Comparison of ENCODE assay signal across 8 cellular contexts in the genomic region with DNA sequence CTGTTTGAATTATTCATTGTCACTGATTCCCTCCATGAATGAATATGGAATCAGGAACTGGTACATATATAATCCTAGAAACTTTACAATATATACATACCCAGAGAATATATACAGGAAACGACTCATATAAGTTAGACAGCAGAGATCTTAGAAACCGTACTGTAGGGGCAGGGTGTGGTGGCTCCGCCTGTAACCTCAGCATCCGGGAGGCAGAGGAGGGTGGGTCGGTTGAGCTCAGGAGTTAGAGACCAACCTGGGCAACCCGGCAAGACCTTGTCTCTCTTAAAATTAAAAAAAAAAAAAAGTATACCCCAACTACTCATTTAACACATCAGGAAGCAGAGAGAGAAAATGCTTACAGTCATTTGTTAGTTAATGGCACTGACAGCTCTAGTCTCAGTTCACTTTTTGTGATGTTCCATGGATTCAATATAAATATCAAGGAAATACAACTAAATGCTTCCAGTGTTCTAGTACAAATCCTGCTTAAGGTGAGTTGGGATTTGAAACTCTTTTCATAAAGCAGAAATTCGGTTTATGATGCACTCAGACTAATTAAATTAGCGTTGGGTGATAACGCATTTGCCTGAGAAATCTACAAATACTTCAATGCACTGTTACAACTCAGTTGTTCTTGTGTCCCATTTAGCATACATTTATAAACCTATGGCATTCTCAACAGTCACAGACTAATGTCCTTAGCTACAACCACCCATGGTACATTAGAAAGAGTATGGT. TPM values are rescaled to one million over a fixed set of nuclear protein-coding genes. Genes with fewer than 3 reads are reported as not detected.
A peak's percentile ranks its signal among the peaks of the same experiment; 100 is the strongest.
DNase-seq lines count a peak whose midpoint lies in the region; ATAC-seq and TF ChIP-seq lines count a peak whose summit lies in the region.

No MANE protein-coding gene starts in this region.

- DNase-seq in activated CD8-positive, alpha-beta T cell treated with anti-CD3 and anti-CD28 coated beads, Interleukin-2, amount 10 ng/mL, durations not matched to agents 7 days and 5 days: peak; percentile 89
- DNase-seq in naive thymus-derived CD8-positive, alpha-beta T cell: peak; percentile 51 to 88 (median 72)
- no peak for DNase-seq in H7
- no peak for DNase-seq in G401 (ENCODE audit: low spot score)
- no peak for DNase-seq in brain microvascular endothelial cell

- H3K4me3 Mint-ChIP-seq in activated CD8-positive, alpha-beta T cell treated with anti-CD3 and anti-CD28 coated beads, Interleukin-2, amount 10 ng/mL, durations not matched to agents 7 days and 5 days: peak overlapping the region; percentile 70
- H3K4me3 Mint-ChIP-seq in naive thymus-derived CD8-positive, alpha-beta T cell: peak overlapping the region; percentile 57 to 88 (median 79)

- no peak overlapping the region for H3K27ac ChIP-seq in brain microvascular endothelial cell

- peak overlapping the region; percentile 87 for H3K27ac Mint-ChIP-seq in activated CD8-positive, alpha-beta T cell treated with anti-CD3 and anti-CD28 coated beads, Interleukin-2, amount 10 ng/mL, durations not matched to agents 7 days and 5 days
- H3K27ac Mint-ChIP-seq in naive thymus-derived CD8-positive, alpha-beta T cell: peak overlapping the region; percentile 90 to 98 (median 94)

- in situ Hi-C loops in G401 (cut with HindIII; ENCODE audit: low sequenced_read_pairs): no loop called here
- in situ Hi-C loops in brain microvascular endothelial cell (cut with HindIII; ENCODE audit: low pct_ligation_motif_present, low sequenced_read_pairs): no loop called here

- H3K9me3 Mint-ChIP-seq in activated CD8-positive, alpha-beta T cell treated with anti-CD3 and anti-CD28 coated beads, Interleukin-2, amount 10 ng/mL, durations not matched to agents 7 days and 5 days (ENCODE audit: insufficient read depth): no peaks in the 10 kb centered on the region
- no peaks in the 10 kb centered on the region for H3K9me3 Mint-ChIP-seq in naive thymus-derived CD8-positive, alpha-beta T cell

- peaks cover 72% of the 10 kb centered on the region for H3K4me1 Mint-ChIP-seq in activated CD8-positive, alpha-beta T cell treated with anti-CD3 and anti-CD28 coated beads, Interleukin-2, amount 10 ng/mL, durations not matched to agents 7 days and 5 days (ENCODE audit: low read depth)
- H3K4me1 Mint-ChIP-seq in naive thymus-derived CD8-positive, alpha-beta T cell: peaks cover 35 to 81% (median 74%) of the 10 kb centered on the region in 4 donors

- TF ChIP-seq CTCF in brain microvascular endothelial cell (IDR thresholded peaks at IDR 0.05; ENCODE audit: low read depth, low read length, missing control alignments): no peak

- H3K36me3 ChIP-seq in H7 (replicated peaks; ENCODE audit: control insufficient read depth, insufficient read depth, low read length): no peaks in the 10 kb centered on the region
- no peaks in the 10 kb centered on the region for H3K36me3 ChIP-seq in brain microvascular endothelial cell (replicated peaks)

- POLR2A ChIA-PET in activated CD8-positive, alpha-beta T cell treated with anti-CD3 and anti-CD28 coated beads, Interleukin-2, amount 10 ng/mL, durations not matched to agents 7 days and 5 days (lab: Charles Lee): interaction anchor here (0.6 to 1.6 kb wide), 5 partner anchors 37 to 131 kb away, joined by 3 to 5 read pairs (median 3); a partner anchor contains a TSS
- POLR2A ChIA-PET in naive thymus-derived CD8-positive, alpha-beta T cell (lab: Charles Lee): interaction anchor here (0.6 to 1.7 kb wide), 11 partner anchors 9 to 486 kb away, joined by 3 to 10 read pairs (median 4); a partner anchor contains a TSS

- CTCF ChIA-PET in activated CD8-positive, alpha-beta T cell treated with anti-CD3 and anti-CD28 coated beads, Interleukin-2, amount 10 ng/mL, durations not matched to agents 7 days and 5 days (lab: Charles Lee): interaction anchor here (2.5 kb wide), 1 partner anchor 21 kb away, joined by 10 read pairs; no protein-coding TSS in a partner anchor

- ATAC-seq in GM18868 (IDR thresholded peaks at IDR 0.05; ENCODE audit: unreplicated experiment) (peak; percentile 57), HG03565 (IDR thresholded peaks at IDR 0.05; ENCODE audit: unreplicated experiment) (peak; percentile 74), HG03469 (IDR thresholded peaks at IDR 0.05; ENCODE audit: unreplicated experiment) (no peak)
- ATAC-seq in activated CD8-positive, alpha-beta T cell treated with anti-CD3 and anti-CD28 coated beads, Interleukin-2, amount 10 ng/mL, durations not matched to agents 7 days and 5 days: peak; percentile 97
- ATAC-seq in naive thymus-derived CD8-positive, alpha-beta T cell: peak; percentile 96 to 99

- H3K36me3 Mint-ChIP-seq in activated CD8-positive, alpha-beta T cell treated with anti-CD3 and anti-CD28 coated beads, Interleukin-2, amount 10 ng/mL, durations not matched to agents 7 days and 5 days (ENCODE audit: low read depth): peaks cover 51% of the 10 kb centered on the region
- H3K36me3 Mint-ChIP-seq in naive thymus-derived CD8-positive, alpha-beta T cell: peaks cover 6 to 26% (median 8%) of the 10 kb centered on the region in 3 donors

- H3K4me3 ChIP-seq in H7 (ENCODE audit: insufficient read depth, low read depth, low read length) (no peak overlapping the region), brain microvascular endothelial cell (ENCODE audit: low read depth, low read length) (no peak overlapping the region)

- H3K27me3 Mint-ChIP-seq in activated CD8-positive, alpha-beta T cell treated with anti-CD3 and anti-CD28 coated beads, Interleukin-2, amount 10 ng/mL, durations not matched to agents 7 days and 5 days (ENCODE audit: low read depth): no peaks in the 10 kb centered on the region
- no peaks in the 10 kb centered on the region for H3K27me3 Mint-ChIP-seq in naive thymus-derived CD8-positive, alpha-beta T cell

- H3K27me3 ChIP-seq in H7 (ENCODE audit: control insufficient read depth, insufficient read depth, low read length): no peaks in the 10 kb centered on the region
- H3K27me3 ChIP-seq in brain microvascular endothelial cell (replicated peaks): no peaks in the 10 kb centered on the region

RNA-seq across cellular contexts. Expression of a gene that starts 5.6 kb away (rescaled TPM):
- total RNA-seq in activated CD8-positive, alpha-beta T cell treated with anti-CD3 and anti-CD28 coated beads, Interleukin-2, amount 10 ng/mL, durations not matched to agents 7 days and 5 days: 100 to 1,000 TPM; 110 to 112 TPM
- 100 to 1,000 TPM; 192 to 195 TPM for total RNA-seq in naive thymus-derived CD8-positive, alpha-beta T cell
- polyA plus RNA-seq in naive thymus-derived CD8-positive, alpha-beta T cell: 100 to 1,000 TPM; 137 to 210 (median 164) TPM
- total RNA-seq in H7 (2014; rRNA removed; shearing (Covaris generic)): 61.4 and 84.8 TPM in 2 replicates
- 47.3 and 78.4 TPM in 2 replicates for total RNA-seq in G401 (2014; rRNA removed; shearing (Covaris generic))

Comparison
In these comparisons a context has a peak if more than half of its experiments do, and no peak if none do; other contexts are left out.
1. DNase-seq: peak in activated CD8-positive, alpha-beta T cell treated with anti-CD3 and anti-CD28 coated beads, Interleukin-2, amount 10 ng/mL, durations not matched to agents 7 days and 5 days (single experiment) and naive thymus-derived CD8-positive, alpha-beta T cell (10 of 10); none in H7 (single experiment), G401 (single experiment) and brain microvascular endothelial cell (single experiment).